8 cellular contexts compared by ENCODE assay signal in genomic region chr5:41924872-41925554, GRCh38. TPM values are rescaled to one million over a fixed set of nuclear protein-coding genes. Genes with fewer than 3 reads are reported as not detected.
DNase-seq lines count a peak whose midpoint lies in the region; ATAC-seq and TF ChIP-seq lines count a peak whose summit lies in the region.

Gene FBXO4, plus strand, starts transcription at chr5:41925281. Its CDS starts 29 bp downstream, at chr5:41925310.

- peaks cover 0 to 8% (median 8%) of the 10 kb centered on the region in 4 donors for H3K36me3 ChIP-seq in liver (ENCODE audit: control insufficient read depth in 4 of 4, insufficient read depth in 3 of 4, low read depth in 1 of 4, low read length in 3 of 4)

- H3K4me1 ChIP-seq in liver (ENCODE audit: control insufficient read depth in 4 of 4, insufficient read depth in 4 of 4, low read length in 3 of 4), result peaks cover 2 to 10% (median 5%) of the 10 kb centered on the region in 4 donors

- H3K9ac ChIP-seq in liver (ENCODE audit: low read depth in 1 of 2, low read length in 2 of 2), result peak within 1 kb of the TSS; percentile 93 to 97

- peak in 1 of 2 donors; percentile 61 for TF ChIP-seq RAD21 in liver (IDR thresholded peaks at IDR 0.05)

- ATAC-seq in GM19324 (IDR thresholded peaks at IDR 0.05; ENCODE audit: low FRiP score, unreplicated experiment), result peak; percentile 99
- peak; percentile 85 for ATAC-seq in HG03460 (IDR thresholded peaks at IDR 0.05; ENCODE audit: unreplicated experiment)

- TF ChIP-seq CTCF in liver (IDR thresholded peaks at IDR 0.05; ENCODE audit: low read depth, low read length, missing input control), result peak; percentile 27

- H3K9me3 ChIP-seq in liver (ENCODE audit: control insufficient read depth in 4 of 4, low read length in 3 of 4), result no peaks in the 10 kb centered on the region

- under 1% methylated on average over 60 of the region's 60 CpGs for WGBS in liver

- peak in 13 of 14 donors; percentile 34 to 85 (median 77) for DNase-seq in C1 segment of cervical spinal cord (lab: John Stamatoyannopoulos, UW)
- DNase-seq in NCI-H69 (lab: John Stamatoyannopoulos, UW), result peak; percentile 91
- peak; percentile 85 for DNase-seq in activated CD4-positive, alpha-beta T cell treated with anti-CD3 and anti-CD28 coated beads, Interleukin-2, amount 50 U/mL, for 1 hour
- peak; percentile 73 for DNase-seq in dedifferentiated amniotic fluid mesenchymal stem cell (ENCODE audit: extremely low spot score)
- DNase-seq in stimulated activated CD4-positive, alpha-beta T cell treated with anti-CD3 and anti-CD28 coated beads, Interleukin-4, amount 100 ng/mL, for 4 hours, result peak; percentile 84 to 85

- H3K27me3 ChIP-seq in liver (ENCODE audit: control insufficient read depth in 4 of 4, insufficient read depth in 4 of 4, low read length in 3 of 4), result no peaks in the 10 kb centered on the region

- H3K27ac ChIP-seq in liver (ENCODE audit: low read depth in 1 of 2, low read length in 2 of 2), result peak within 1 kb of the TSS; percentile 91 to 95

- H3K4me3 ChIP-seq in liver (ENCODE audit: low read depth in 1 of 3, low read length in 3 of 3), result peak within 1 kb of the TSS; percentile 83 to 90 (median 85)

TF ChIP-seq in liver, 16 proteins besides CTCF, POLR2A, EP300 and RAD21:
- no peak for TF ChIP-seq ATF3 (IDR thresholded peaks at IDR 0.05)
- TF ChIP-seq GABPA (IDR thresholded peaks at IDR 0.05 in 1 of 2, conservative IDR thresholded peaks at IDR 0.05 in 1 of 2), result peak in 1 of 2 donors; percentile 32
- no peak for TF ChIP-seq HNF4G (IDR thresholded peaks at IDR 0.05)
- TF ChIP-seq FOXA2 (IDR thresholded peaks at IDR 0.05), result peak; percentile 29
- TF ChIP-seq NR2F2 (IDR thresholded peaks at IDR 0.05), result peak; percentile 64
- TF ChIP-seq MAX (IDR thresholded peaks at IDR 0.05), result peak; percentile 27
- peak; percentile 72 for TF ChIP-seq SP1 (IDR thresholded peaks at IDR 0.05)
- no peak for TF ChIP-seq EGR1 (IDR thresholded peaks at IDR 0.05; ENCODE audit: low read depth in 2 of 2)
- no peak for TF ChIP-seq ZBTB33 (IDR thresholded peaks at IDR 0.05)
- peak; percentile 17 for TF ChIP-seq TAF1 (conservative IDR thresholded peaks at IDR 0.05)
- TF ChIP-seq JUND (IDR thresholded peaks at IDR 0.05), result peak; percentile 12 to 18
- peak; percentile 28 for TF ChIP-seq FOXA1 (IDR thresholded peaks at IDR 0.05)
- TF ChIP-seq HNF4A (conservative IDR thresholded peaks at IDR 0.05), result peak; percentile 61 to 68
- TF ChIP-seq YY1 (IDR thresholded peaks at IDR 0.05), result peak; percentile 74
- peak in 1 of 2 donors; percentile 58 for TF ChIP-seq RXRA (IDR thresholded peaks at IDR 0.05)
- peak; percentile 67 for TF ChIP-seq REST (IDR thresholded peaks at IDR 0.05)

RNA-seq across cellular contexts. Expression of gene FBXO4, which starts in this region (rescaled TPM):
- 1 to 10 TPM; 7.7 to 8.8 TPM for total RNA-seq in liver
- 1 to 10 TPM; 5.6 to 6.7 TPM for polyA plus RNA-seq in liver

Comparison
In these comparisons a context has a peak if more than half of its experiments do, and no peak if none do; other contexts are left out.
1. Peak in every context shown above with its lines: DNase-seq, ATAC-seq, H3K4me3 ChIP-seq and H3K27ac ChIP-seq.